1 cellular context compared by ENCODE assay signal in genomic region chr21:31484219-31484618, GRCh38.
TF ChIP-seq lines count a peak whose summit lies in the region.

No MANE protein-coding gene starts in this region.

TF ChIP-seq in H1, 55 proteins besides CTCF, POLR2A, EP300 and RAD21:
- TF ChIP-seq FOSL1 (IDR thresholded peaks at IDR 0.05; ENCODE audit: insufficient read depth, low read depth, low read length) (no peak), TEAD4 (IDR thresholded peaks at IDR 0.05; ENCODE audit: low read depth, low read length) (0 out of 2 replicates have a peak, but pooled peaks have one; percentile 23), PHF8 (conservative IDR thresholded peaks at IDR 0.05; ENCODE audit: low read depth, low read length) (no peak), POLR2AphosphoS5 (IDR thresholded peaks at IDR 0.05; ENCODE audit: low read depth, low read length) (no peak), SUZ12 (IDR thresholded peaks at IDR 0.05; ENCODE audit: low read length) (no peak), EZH2 (IDR thresholded peaks at IDR 0.05; ENCODE audit: low read depth, low read length, severe bottlenecking) (no peak), SIN3A (conservative IDR thresholded peaks at IDR 0.05 in 1 of 2, IDR thresholded peaks at IDR 0.05 in 1 of 2; ENCODE audit: low read depth in 1 of 2, low read length in 2 of 2) (no peak), SIX5 (IDR thresholded peaks at IDR 0.05; ENCODE audit: low read depth, low read length) (no peak)
